ENCODE assay signal across 1 cellular context in genomic region chr19:9871626-9872338, GRCh38.
TF ChIP-seq lines count a peak whose summit lies in the region.

No MANE protein-coding gene starts in this region.

TF ChIP-seq in HepG2, 621 proteins besides CTCF, POLR2A, EP300 and RAD21 (continued from another document and continues in another):
- TF ChIP-seq ASH2L (IDR thresholded peaks at IDR 0.05; ENCODE audit: insufficient read length, low read depth, low read length): no peak
- TF ChIP-seq ZNF484 (CRISPR knock-in tag; IDR thresholded peaks at IDR 0.05; ENCODE audit: borderline replicate concordance, low read depth): no peak
- TF ChIP-seq CERS6 (CRISPR knock-in tag; IDR thresholded peaks at IDR 0.05): no peak
- TF ChIP-seq ARNTL (CRISPR knock-in tag; IDR thresholded peaks at IDR 0.05): 0 out of 2 replicates have a peak, but pooled peaks have one; percentile 25
- TF ChIP-seq, protein P1, sequence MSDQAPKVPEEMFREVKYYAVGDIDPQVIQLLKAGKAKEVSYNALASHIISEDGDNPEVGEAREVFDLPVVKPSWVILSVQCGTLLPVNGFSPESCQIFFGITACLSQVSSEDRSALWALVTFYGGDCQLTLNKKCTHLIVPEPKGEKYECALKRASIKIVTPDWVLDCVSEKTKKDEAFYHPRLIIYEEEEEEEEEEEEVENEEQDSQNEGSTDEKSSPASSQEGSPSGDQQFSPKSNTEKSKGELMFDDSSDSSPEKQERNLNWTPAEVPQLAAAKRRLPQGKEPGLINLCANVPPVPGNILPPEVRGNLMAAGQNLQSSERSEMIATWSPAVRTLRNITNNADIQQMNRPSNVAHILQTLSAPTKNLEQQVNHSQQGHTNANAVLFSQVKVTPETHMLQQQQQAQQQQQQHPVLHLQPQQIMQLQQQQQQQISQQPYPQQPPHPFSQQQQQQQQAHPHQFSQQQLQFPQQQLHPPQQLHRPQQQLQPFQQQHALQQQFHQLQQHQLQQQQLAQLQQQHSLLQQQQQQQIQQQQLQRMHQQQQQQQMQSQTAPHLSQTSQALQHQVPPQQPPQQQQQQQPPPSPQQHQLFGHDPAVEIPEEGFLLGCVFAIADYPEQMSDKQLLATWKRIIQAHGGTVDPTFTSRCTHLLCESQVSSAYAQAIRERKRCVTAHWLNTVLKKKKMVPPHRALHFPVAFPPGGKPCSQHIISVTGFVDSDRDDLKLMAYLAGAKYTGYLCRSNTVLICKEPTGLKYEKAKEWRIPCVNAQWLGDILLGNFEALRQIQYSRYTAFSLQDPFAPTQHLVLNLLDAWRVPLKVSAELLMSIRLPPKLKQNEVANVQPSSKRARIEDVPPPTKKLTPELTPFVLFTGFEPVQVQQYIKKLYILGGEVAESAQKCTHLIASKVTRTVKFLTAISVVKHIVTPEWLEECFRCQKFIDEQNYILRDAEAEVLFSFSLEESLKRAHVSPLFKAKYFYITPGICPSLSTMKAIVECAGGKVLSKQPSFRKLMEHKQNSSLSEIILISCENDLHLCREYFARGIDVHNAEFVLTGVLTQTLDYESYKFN (CRISPR knock-in tag; conservative IDR thresholded peaks at IDR 0.05): peak; percentile 71
- no peak for TF ChIP-seq MXD4 (CRISPR knock-in tag; IDR thresholded peaks at IDR 0.05)
- TF ChIP-seq HDAC1 (CRISPR knock-in tag; IDR thresholded peaks at IDR 0.05): peak; percentile 50; the same call in 1 of the 2 replicates
- TF ChIP-seq ZNF558 (CRISPR knock-in tag; IDR thresholded peaks at IDR 0.05; ENCODE audit: borderline replicate concordance): no peak
- no peak for TF ChIP-seq NFRKB (IDR thresholded peaks at IDR 0.05)
- peak; percentile 35; the same call in 1 of the 2 replicates for TF ChIP-seq MAX (IDR thresholded peaks at IDR 0.05)
- no peak for TF ChIP-seq PRDM15 (CRISPR knock-in tag; IDR thresholded peaks at IDR 0.05)
- no peak for TF ChIP-seq ZNF687 (CRISPR knock-in tag; IDR thresholded peaks at IDR 0.05)
- TF ChIP-seq, protein P2, sequence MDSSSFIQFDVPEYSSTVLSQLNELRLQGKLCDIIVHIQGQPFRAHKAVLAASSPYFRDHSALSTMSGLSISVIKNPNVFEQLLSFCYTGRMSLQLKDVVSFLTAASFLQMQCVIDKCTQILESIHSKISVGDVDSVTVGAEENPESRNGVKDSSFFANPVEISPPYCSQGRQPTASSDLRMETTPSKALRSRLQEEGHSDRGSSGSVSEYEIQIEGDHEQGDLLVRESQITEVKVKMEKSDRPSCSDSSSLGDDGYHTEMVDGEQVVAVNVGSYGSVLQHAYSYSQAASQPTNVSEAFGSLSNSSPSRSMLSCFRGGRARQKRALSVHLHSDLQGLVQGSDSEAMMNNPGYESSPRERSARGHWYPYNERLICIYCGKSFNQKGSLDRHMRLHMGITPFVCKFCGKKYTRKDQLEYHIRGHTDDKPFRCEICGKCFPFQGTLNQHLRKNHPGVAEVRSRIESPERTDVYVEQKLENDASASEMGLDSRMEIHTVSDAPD (CRISPR knock-in tag; IDR thresholded peaks at IDR 0.05): no peak
- TF ChIP-seq HNRNPLL (IDR thresholded peaks at IDR 0.05; ENCODE audit: low read depth, low read length, poor library complexity, severe bottlenecking): no peak
- no peak for TF ChIP-seq HDAC6 (IDR thresholded peaks at IDR 0.05; ENCODE audit: low read depth, low read length)
- TF ChIP-seq ZKSCAN1 (IDR thresholded peaks at IDR 0.05; ENCODE audit: low read length): no peak
- TF ChIP-seq PBX3 (CRISPR knock-in tag; IDR thresholded peaks at IDR 0.05; ENCODE audit: borderline replicate concordance): no peak
- no peak; the same call in 1 of the 2 replicates for TF ChIP-seq ZNF574 (CRISPR knock-in tag; IDR thresholded peaks at IDR 0.05)
- TF ChIP-seq ZNF556 (CRISPR knock-in tag; IDR thresholded peaks at IDR 0.05; ENCODE audit: borderline replicate concordance): 0 out of 2 replicates have a peak, but pooled peaks have one; percentile 38
- no peak for TF ChIP-seq KDM3A (CRISPR knock-in tag; IDR thresholded peaks at IDR 0.05; ENCODE audit: low read depth)
- no peak for TF ChIP-seq KIAA2018 (CRISPR knock-in tag; IDR thresholded peaks at IDR 0.05; ENCODE audit: borderline replicate concordance)
- no peak for TF ChIP-seq ZNF850 (CRISPR knock-in tag; conservative IDR thresholded peaks at IDR 0.05)
- TF ChIP-seq SRSF4 (IDR thresholded peaks at IDR 0.05; ENCODE audit: low read depth, low read length, poor library complexity, severe bottlenecking): no peak
